Comparison of ENCODE assay signal across 12 cellular contexts in the genomic region with DNA sequence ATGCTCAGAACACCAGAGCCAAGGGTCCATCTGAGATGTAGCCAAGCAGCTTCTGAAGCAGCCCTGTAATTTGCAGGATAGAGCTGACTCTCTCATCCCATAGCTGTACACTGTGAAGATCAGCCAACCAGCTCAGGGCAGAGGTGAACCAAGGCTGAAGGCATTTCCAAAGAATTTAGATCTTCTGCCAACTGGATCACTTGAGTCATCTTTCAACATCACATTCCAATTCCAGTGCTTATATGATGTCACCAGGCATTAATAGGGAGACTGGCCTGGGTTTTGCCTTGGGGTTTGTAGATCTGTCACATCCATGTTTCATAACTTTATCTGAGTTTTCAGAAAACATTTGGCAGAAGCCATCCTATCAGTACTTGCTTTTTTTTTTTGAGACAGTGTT.
A peak's percentile ranks its signal among the peaks of the same experiment; 100 is the strongest.
DNase-seq lines count a peak whose midpoint lies in the region; ATAC-seq and TF ChIP-seq lines count a peak whose summit lies in the region.
"Had no signal": no experiment of that assay in that cellular context is flagged by ENCODE, and none has a peak within 500 bp of the region (broad histone marks: within the 10 kb centered on the region; RNA-seq: fewer than 3 reads in every experiment).

No MANE protein-coding gene starts in this region.

- CTCF ChIA-PET in activated CD4-positive, alpha-beta T cell treated with anti-CD3 and anti-CD28 coated beads for 36 hours (lab: Charles Lee), result no interaction called here
- CTCF ChIA-PET in naive thymus-derived CD4-positive, alpha-beta T cell (lab: Charles Lee), result interaction anchor here (0.5 kb wide), 1 partner anchor 1955 kb away, joined by 3 read pairs; no protein-coding TSS in a partner anchor

- no peaks in the 10 kb centered on the region for H3K36me3 ChIP-seq in kidney epithelial cell (ENCODE audit: control insufficient read depth, insufficient read depth, low read length)
- no peaks in the 10 kb centered on the region for H3K36me3 ChIP-seq in naive thymus-derived CD4-positive, alpha-beta T cell (ENCODE audit: control insufficient read depth in 2 of 3, insufficient read depth in 3 of 3, low read length in 3 of 3)
- H3K36me3 ChIP-seq: BLaER1 had no signal

- H3K4me3 Mint-ChIP-seq in activated CD4-positive, alpha-beta T cell treated with anti-CD3 and anti-CD28 coated beads for 36 hours, result no peak overlapping the region
- H3K4me3 Mint-ChIP-seq in naive thymus-derived CD4-positive, alpha-beta T cell, result no peak overlapping the region

- no peaks in the 10 kb centered on the region for H3K27me3 Mint-ChIP-seq in activated CD4-positive, alpha-beta T cell treated with anti-CD3 and anti-CD28 coated beads for 36 hours
- H3K27me3 Mint-ChIP-seq in naive thymus-derived CD4-positive, alpha-beta T cell, result peaks cover 2 to 30% (median 27%) of the 10 kb centered on the region in 5 donors

- H3K27ac Mint-ChIP-seq in activated CD4-positive, alpha-beta T cell treated with anti-CD3 and anti-CD28 coated beads for 36 hours, result no peak overlapping the region
- no peak overlapping the region for H3K27ac Mint-ChIP-seq in naive thymus-derived CD4-positive, alpha-beta T cell

- POLR2A ChIA-PET in activated CD4-positive, alpha-beta T cell treated with anti-CD3 and anti-CD28 coated beads for 36 hours (lab: Charles Lee), result no interaction called here
- POLR2A ChIA-PET in naive thymus-derived CD4-positive, alpha-beta T cell (lab: Charles Lee), result no interaction called here

- no peaks in the 10 kb centered on the region for H3K27me3 ChIP-seq in kidney epithelial cell (ENCODE audit: control insufficient read depth, insufficient read depth, low read length)
- no peaks in the 10 kb centered on the region for H3K27me3 ChIP-seq in naive thymus-derived CD4-positive, alpha-beta T cell (ENCODE audit: control insufficient read depth in 2 of 2, insufficient read depth in 2 of 2, low read length in 2 of 2)
- H3K27me3 ChIP-seq: BLaER1 had no signal

- H3K36me3 Mint-ChIP-seq in activated CD4-positive, alpha-beta T cell treated with anti-CD3 and anti-CD28 coated beads for 36 hours (ENCODE audit: low read depth), result no peaks in the 10 kb centered on the region
- H3K36me3 Mint-ChIP-seq in naive thymus-derived CD4-positive, alpha-beta T cell, result no peaks in the 10 kb centered on the region

- TF ChIP-seq CTCF in cardiac fibroblast (IDR thresholded peaks at IDR 0.05; ENCODE audit: low read depth, low read length) (no peak), kidney epithelial cell (IDR thresholded peaks at IDR 0.05; ENCODE audit: insufficient read depth, low read length, poor library complexity, severe bottlenecking) (no peak)

- H3K4me1 Mint-ChIP-seq in activated CD4-positive, alpha-beta T cell treated with anti-CD3 and anti-CD28 coated beads for 36 hours, result no peaks in the 10 kb centered on the region
- no peaks in the 10 kb centered on the region for H3K4me1 Mint-ChIP-seq in naive thymus-derived CD4-positive, alpha-beta T cell

- intact Hi-C loops in activated CD4-positive, alpha-beta T cell treated with anti-CD3 and anti-CD28 coated beads for 36 hours (cut with DNase I, micrococcal nuclease), result no loop called here
- intact Hi-C loops in naive thymus-derived CD4-positive, alpha-beta T cell (cut with micrococcal nuclease), result no loop called here

- H3K4me3 ChIP-seq in cardiac fibroblast (replicated peaks in 1 of 2; ENCODE audit: low read depth in 2 of 2, low read length in 2 of 2) (no peak overlapping the region), kidney epithelial cell (ENCODE audit: low read depth, low read length) (no peak overlapping the region)
- no peak overlapping the region for H3K4me3 ChIP-seq in naive thymus-derived CD4-positive, alpha-beta T cell (ENCODE audit: low read length)
- H3K4me3 ChIP-seq: BLaER1 had no signal

- H3K9me3 Mint-ChIP-seq in activated CD4-positive, alpha-beta T cell treated with anti-CD3 and anti-CD28 coated beads for 36 hours (ENCODE audit: low read depth), result peaks cover 3% of the 10 kb centered on the region
- peaks cover 0 to 9% (median 3%) of the 10 kb centered on the region in 11 donors for H3K9me3 Mint-ChIP-seq in naive thymus-derived CD4-positive, alpha-beta T cell

- no peak overlapping the region for H3K27ac ChIP-seq in naive thymus-derived CD4-positive, alpha-beta T cell (ENCODE audit: low read depth, low read length)
- H3K27ac ChIP-seq: BLaER1 had no signal

- ATAC-seq in activated CD4-positive, alpha-beta T cell treated with anti-CD3 and anti-CD28 coated beads for 36 hours, result no peak
- no peak for ATAC-seq in naive thymus-derived CD4-positive, alpha-beta T cell

- H3K9me3 ChIP-seq in naive thymus-derived CD4-positive, alpha-beta T cell (ENCODE audit: control insufficient read depth in 2 of 3, low read length in 3 of 3), result no peaks in the 10 kb centered on the region
- H3K9me3 ChIP-seq: BLaER1 had no signal

- DNase-seq in A172 (ENCODE audit: low spot score) (peak; percentile 96), HT1080 (ENCODE audit: low read depth) (peak; percentile 92), cardiac fibroblast (ENCODE audit: low read depth in 2 of 2) (peak; percentile 92 to 95), kidney epithelial cell (ENCODE audit: low read depth) (peak; percentile 91), NCI-H146 (lab: John Stamatoyannopoulos, UW) (no peak), NCI-H2081 treated with DMSO at 0.1 percent for 48 hours (lab: John Stamatoyannopoulos, UW) (no peak)
- DNase-seq in activated CD4-positive, alpha-beta T cell treated with anti-CD3 and anti-CD28 coated beads for 36 hours, result no peak
- no peak for DNase-seq in naive thymus-derived CD4-positive, alpha-beta T cell
- DNase-seq: cerebellar nuclear complex, NCI-H2029, retina had no signal

- H3K4me1 ChIP-seq in naive thymus-derived CD4-positive, alpha-beta T cell (ENCODE audit: control insufficient read depth in 2 of 2, insufficient read depth in 2 of 2, low read length in 2 of 2), result no peaks in the 10 kb centered on the region
- H3K4me1 ChIP-seq: BLaER1 had no signal

Comparison
In these comparisons a context has a peak if more than half of its experiments do, and no peak if none do; other contexts are left out.
1. DNase-seq: peak in A172 (single experiment), HT1080 (single experiment), cardiac fibroblast (2 of 2) and kidney epithelial cell (single experiment); none in NCI-H146 (single experiment), NCI-H2081 treated with DMSO at 0.1 percent for 48 hours (single experiment), activated CD4-positive, alpha-beta T cell treated with anti-CD3 and anti-CD28 coated beads for 36 hours (single experiment) and naive thymus-derived CD4-positive, alpha-beta T cell (0 of 9).